In the genomic region with DNA sequence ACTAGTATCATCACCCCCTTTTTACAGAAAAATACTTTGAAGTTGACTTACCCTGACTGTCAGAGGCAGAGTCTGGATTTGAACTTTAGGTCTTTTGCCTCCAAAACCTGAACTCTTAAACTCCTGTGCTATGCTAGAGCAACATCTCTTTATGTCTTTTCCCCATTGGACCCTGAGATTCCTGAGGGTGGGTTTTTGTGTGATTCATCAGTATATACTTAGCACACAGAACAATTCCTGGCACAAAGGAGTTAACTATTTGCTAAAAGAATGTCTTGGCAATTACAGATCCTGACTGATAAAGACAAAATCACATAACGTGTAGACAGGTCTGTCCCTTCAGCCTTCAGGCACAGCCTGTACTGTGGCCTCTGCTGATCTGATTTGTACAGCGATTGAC, we compare ENCODE assay signal across 31 cellular contexts.
"Had no signal": no experiment of that assay in that cellular context is flagged by ENCODE, and none has a peak within 500 bp of the region (broad histone marks: within the 10 kb centered on the region; RNA-seq: fewer than 3 reads in every experiment).

No MANE protein-coding gene starts in this region.

- FAIRE-seq: K562 had no signal

- H3K27ac ChIP-seq: brain microvascular endothelial cell, SJSA1, VCaP had no signal

- H3K4me1 ChIP-seq: SJSA1 had no signal

- H3K36me3 ChIP-seq: brain microvascular endothelial cell, SJSA1 had no signal

- H3K27me3 ChIP-seq: brain microvascular endothelial cell, SJSA1 had no signal

- H3K9me3 ChIP-seq: SJSA1 had no signal

- H3K27ac Mint-ChIP-seq: activated CD4-positive, alpha-beta memory T cell treated with anti-CD3 and anti-CD28 coated beads, Interleukin-2, amount 10 ng/mL, durations not matched to agents 7 days and 5 days; activated naive CD8-positive, alpha-beta T cell treated with anti-CD3 and anti-CD28 coated beads for 36 hours; activated T-cell treated with anti-CD3 and anti-CD28 coated beads, Interleukin-2, amount 50 U/mL, for 72 hours; activated T-helper 17 cell treated with anti-CD3 and anti-CD28 coated beads, Interleukin-2, amount 50 U/mL, for 72 hours had no signal

- H3K27me3 Mint-ChIP-seq: activated CD4-positive, alpha-beta memory T cell treated with anti-CD3 and anti-CD28 coated beads, Interleukin-2, amount 10 ng/mL, durations not matched to agents 7 days and 5 days had no signal

- DNase-seq: activated CD4-positive, alpha-beta memory T cell treated with anti-CD3 and anti-CD28 coated beads, Interleukin-2, amount 10 ng/mL, durations not matched to agents 7 days and 5 days; activated CD4-positive, alpha-beta T cell treated with anti-CD3 and anti-CD28 coated beads for 1 hour; activated CD4-positive, alpha-beta T cell treated with anti-CD3 and anti-CD28 coated beads for 48 hours; activated CD4-positive, CD25-positive, alpha-beta regulatory T cell; activated effector memory CD4-positive, alpha-beta T cell treated with anti-CD3 and anti-CD28 coated beads, Interleukin-2, amount 50 U/mL, for 16 hours; activated naive CD4-positive, alpha-beta T cell; activated naive CD4-positive, alpha-beta T cell treated with anti-CD3 and anti-CD28 coated beads, Interleukin-2, amount 50 U/mL, for 16 hours; activated naive CD8-positive, alpha-beta T cell treated with anti-CD3 and anti-CD28 coated beads for 36 hours; activated T-cell treated with anti-CD3 and anti-CD28 coated beads, Interleukin-2, amount 50 U/mL, for 1 hour; activated T-cell treated with anti-CD3 and anti-CD28 coated beads, Interleukin-2, amount 50 U/mL, for 72 hours; amniotic stem cell; aorta; brain microvascular endothelial cell; central memory CD4-positive, alpha-beta T cell; NCI-H1105; NCI-H1417 treated with DMSO at 0.1 percent for 48 hours; NCI-H187 treated with DMSO at 0.1 percent for 48 hours; NCI-H2081 treated with DMSO at 0.1 percent for 48 hours; NCI-H226; NCI-H446 treated with DMSO at 0.1 percent for 48 hours; NCI-H524; RPMI8226; SHP77 treated with DMSO at 0.1 percent for 48 hours; SW 1271; T-helper 1 cell; T-helper 2 cell; T-helper 9 cell had no signal

- H3K36me3 Mint-ChIP-seq: activated naive CD8-positive, alpha-beta T cell treated with anti-CD3 and anti-CD28 coated beads for 36 hours had no signal

- H3K4me3 Mint-ChIP-seq: activated CD4-positive, alpha-beta memory T cell treated with anti-CD3 and anti-CD28 coated beads, Interleukin-2, amount 10 ng/mL, durations not matched to agents 7 days and 5 days; activated naive CD8-positive, alpha-beta T cell treated with anti-CD3 and anti-CD28 coated beads for 36 hours; activated T-cell treated with anti-CD3 and anti-CD28 coated beads, Interleukin-2, amount 50 U/mL, for 72 hours; activated T-helper 17 cell treated with anti-CD3 and anti-CD28 coated beads, Interleukin-2, amount 50 U/mL, for 72 hours had no signal

- H3K4me1 Mint-ChIP-seq: activated CD4-positive, alpha-beta memory T cell treated with anti-CD3 and anti-CD28 coated beads, Interleukin-2, amount 10 ng/mL, durations not matched to agents 7 days and 5 days; activated naive CD8-positive, alpha-beta T cell treated with anti-CD3 and anti-CD28 coated beads for 36 hours; activated T-helper 17 cell treated with anti-CD3 and anti-CD28 coated beads, Interleukin-2, amount 50 U/mL, for 72 hours had no signal

- H3K4me3 ChIP-seq: K562, SJSA1 had no signal

- H3K9me3 Mint-ChIP-seq: activated CD4-positive, alpha-beta memory T cell treated with anti-CD3 and anti-CD28 coated beads, Interleukin-2, amount 10 ng/mL, durations not matched to agents 7 days and 5 days; activated naive CD8-positive, alpha-beta T cell treated with anti-CD3 and anti-CD28 coated beads for 36 hours; activated T-cell treated with anti-CD3 and anti-CD28 coated beads, Interleukin-2, amount 50 U/mL, for 72 hours had no signal
